In the genomic region with DNA sequence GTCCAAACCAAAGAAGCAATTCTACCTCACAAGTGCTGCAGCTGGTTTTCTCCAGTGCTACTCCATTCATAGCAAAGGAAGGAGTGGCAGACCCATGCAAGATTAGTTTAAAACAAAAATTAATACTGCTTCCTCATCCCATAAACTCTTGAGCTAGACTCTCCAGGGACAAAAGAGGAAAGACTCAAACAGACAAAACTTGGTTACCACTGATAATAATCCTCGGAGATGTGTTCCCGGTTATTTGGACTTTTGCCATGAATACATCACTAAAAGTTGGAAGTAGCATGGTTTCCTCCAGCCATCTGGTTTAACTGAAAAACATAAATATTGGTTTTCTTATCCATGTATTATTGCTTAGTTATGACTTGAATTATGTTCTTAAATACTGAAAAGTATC, we compare ENCODE assay signal across 1 cellular context.
TF ChIP-seq lines count a peak whose summit lies in the region.

No MANE protein-coding gene starts in this region.

TF ChIP-seq in K562, 482 proteins besides CTCF, POLR2A, EP300 and RAD21:
- no peak for TF ChIP-seq MGA (IDR thresholded peaks at IDR 0.05)
- no peak for TF ChIP-seq SOX6 (IDR thresholded peaks at IDR 0.05)
- no peak for TF ChIP-seq ZNF282 (CRISPR knock-in tag; IDR thresholded peaks at IDR 0.05)
- TF ChIP-seq ZSCAN32 (CRISPR knock-in tag; IDR thresholded peaks at IDR 0.05): no peak
- TF ChIP-seq KAT7 (CRISPR knock-in tag; IDR thresholded peaks at IDR 0.05; ENCODE audit: borderline replicate concordance): no peak
- TF ChIP-seq, protein P1, sequence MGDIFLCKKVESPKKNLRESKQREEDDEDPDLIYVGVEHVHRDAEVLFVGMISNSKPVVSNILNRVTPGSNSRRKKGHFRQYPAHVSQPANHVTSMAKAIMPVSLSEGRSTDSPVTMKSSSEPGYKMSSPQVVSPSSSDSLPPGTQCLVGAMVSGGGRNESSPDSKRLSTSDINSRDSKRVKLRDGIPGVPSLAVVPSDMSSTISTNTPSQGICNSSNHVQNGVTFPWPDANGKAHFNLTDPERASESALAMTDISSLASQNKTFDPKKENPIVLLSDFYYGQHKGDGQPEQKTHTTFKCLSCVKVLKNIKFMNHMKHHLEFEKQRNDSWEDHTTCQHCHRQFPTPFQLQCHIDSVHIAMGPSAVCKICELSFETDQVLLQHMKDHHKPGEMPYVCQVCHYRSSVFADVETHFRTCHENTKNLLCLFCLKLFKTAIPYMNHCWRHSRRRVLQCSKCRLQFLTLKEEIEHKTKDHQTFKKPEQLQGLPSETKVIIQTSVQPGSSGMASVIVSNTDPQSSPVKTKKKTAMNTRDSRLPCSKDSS (IDR thresholded peaks at IDR 0.05; ENCODE audit: low read depth, partially characterized antibody): no peak
- TF ChIP-seq CHAMP1 (IDR thresholded peaks at IDR 0.05): no peak
- no peak for TF ChIP-seq U2AF2 (optimal IDR thresholded peaks at IDR 0.05; ENCODE audit: low read depth, low read length)
- no peak for TF ChIP-seq SP1 (CRISPR knock-in tag; IDR thresholded peaks at IDR 0.05)
- no peak for TF ChIP-seq AFF1 (IDR thresholded peaks at IDR 0.05; ENCODE audit: low read depth in 1 of 2, partially characterized antibody in 2 of 2)
- no peak for TF ChIP-seq RAD51 (IDR thresholded peaks at IDR 0.05; ENCODE audit: borderline replicate concordance, low read depth)
